18 cellular contexts compared by ENCODE assay signal in the genomic region with DNA sequence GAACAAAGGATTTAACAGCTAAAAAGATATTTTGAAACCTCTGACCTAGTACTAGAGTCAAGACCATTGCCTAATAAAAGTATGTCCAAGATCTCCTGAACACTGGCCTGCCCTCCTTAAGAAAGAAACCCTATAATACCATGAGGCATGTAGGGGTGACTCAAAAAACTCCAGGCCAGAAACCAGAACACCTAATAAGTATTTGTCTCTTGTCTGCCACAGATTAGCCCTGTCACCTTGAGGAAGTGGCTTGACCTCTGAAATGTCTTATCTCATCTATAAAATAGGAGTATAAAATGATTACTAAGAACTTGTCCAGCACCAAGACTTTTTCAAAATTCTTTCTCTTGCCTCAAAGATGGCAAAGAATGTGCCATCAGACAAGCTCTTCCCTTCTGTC.
"Had no signal": no experiment of that assay in that cellular context is flagged by ENCODE, and none has a peak within 500 bp of the region (broad histone marks: within the 10 kb centered on the region; RNA-seq: fewer than 3 reads in every experiment).

No MANE protein-coding gene starts in this region.

- H3K9me3 Mint-ChIP-seq: activated T-cell treated with anti-CD3 and anti-CD28 coated beads, Interleukin-2, amount 50 U/mL, for 24 hours had no signal

- H3K27ac ChIP-seq: cardiac muscle cell, heart right ventricle, lower lobe of right lung, prostate gland, spleen, thoracic aorta, upper lobe of left lung, VCaP had no signal

- H3K4me3 Mint-ChIP-seq: activated naive CD8-positive, alpha-beta T cell treated with anti-CD3 and anti-CD28 coated beads for 36 hours; activated T-cell treated with anti-CD3 and anti-CD28 coated beads, Interleukin-2, amount 50 U/mL, for 24 hours; naive thymus-derived CD4-positive, alpha-beta T cell; T-helper 1 cell treated with Interleukin-12 subunit alpha and Interleukin-12 subunit beta and Interleukin-4 antibody, amounts not matched to agents 30 μg/mL and 1 μg/mL, for 36 hours had no signal

- DNase-seq: activated naive CD4-positive, alpha-beta T cell treated with Interleukin-2 at 50 U/mL for 16 hours; activated naive CD8-positive, alpha-beta T cell treated with anti-CD3 and anti-CD28 coated beads for 36 hours; activated T-cell treated with anti-CD3 and anti-CD28 coated beads, Interleukin-2, amount 50 U/mL, for 24 hours; amygdala; foreskin fibroblast; heart right ventricle; kidney; lower lobe of right lung; naive thymus-derived CD4-positive, alpha-beta T cell; spleen; stimulated activated CD4-positive, alpha-beta T cell treated with anti-CD3 and anti-CD28 coated beads, Interleukin-4, amount 100 ng/mL, for 1 hour; stimulated activated naive CD4-positive, alpha-beta T cell treated with Interleukin-2 at 50 U/mL for 16 hours; upper lobe of left lung had no signal

- H3K9me3 ChIP-seq: lower lobe of right lung, prostate gland, thoracic aorta, upper lobe of left lung had no signal

- H3K27me3 ChIP-seq: cardiac muscle cell, heart right ventricle, spleen, upper lobe of left lung had no signal

- H3K4me3 ChIP-seq: cardiac muscle cell, heart right ventricle, lower lobe of right lung, prostate gland, spleen, thoracic aorta, upper lobe of left lung had no signal

- H3K27ac Mint-ChIP-seq: activated naive CD8-positive, alpha-beta T cell treated with anti-CD3 and anti-CD28 coated beads for 36 hours; activated T-cell treated with anti-CD3 and anti-CD28 coated beads, Interleukin-2, amount 50 U/mL, for 24 hours; naive thymus-derived CD4-positive, alpha-beta T cell; T-helper 1 cell treated with Interleukin-12 subunit alpha and Interleukin-12 subunit beta and Interleukin-4 antibody, amounts not matched to agents 30 μg/mL and 1 μg/mL, for 36 hours had no signal

- H3K27me3 Mint-ChIP-seq: activated naive CD8-positive, alpha-beta T cell treated with anti-CD3 and anti-CD28 coated beads for 36 hours; activated T-cell treated with anti-CD3 and anti-CD28 coated beads, Interleukin-2, amount 50 U/mL, for 24 hours; naive thymus-derived CD4-positive, alpha-beta T cell had no signal

- H3K36me3 ChIP-seq: cardiac muscle cell, heart right ventricle, prostate gland, thoracic aorta, upper lobe of left lung had no signal

- H3K4me1 ChIP-seq: heart right ventricle, lower lobe of right lung, prostate gland, spleen, upper lobe of left lung had no signal
